Comparison of ENCODE assay signal across 10 cellular contexts in genomic region chr11:125082611-125083311, GRCh38. TPM values are rescaled to one million over a fixed set of nuclear protein-coding genes. Genes with fewer than 3 reads are reported as not detected.
DNase-seq lines count a peak whose midpoint lies in the region; ATAC-seq and TF ChIP-seq lines count a peak whose summit lies in the region.
"Had no signal": no experiment of that assay in that cellular context is flagged by ENCODE, and none has a peak within 500 bp of the region (broad histone marks: within the 10 kb centered on the region; RNA-seq: fewer than 3 reads in every experiment).

No MANE protein-coding gene starts in this region.

- H3K27ac ChIP-seq in cardiac muscle cell = no peak overlapping the region
- H3K27ac ChIP-seq in hepatocyte = peak overlapping the region; percentile 71
- peak overlapping the region; percentile 17 for H3K27ac ChIP-seq in vagina

- no peak for TF ChIP-seq POLR2A in vagina (IDR thresholded peaks at IDR 0.05)

- H3K9me2 ChIP-seq in hepatocyte (replicated peaks; ENCODE audit: insufficient read depth) = no peaks in the 10 kb centered on the region

- H4K20me1 ChIP-seq in hepatocyte (ENCODE audit: insufficient read depth, poor library complexity, severe bottlenecking) = no peaks in the 10 kb centered on the region

- no peaks in the 10 kb centered on the region for H3K79me2 ChIP-seq in hepatocyte

- no peaks in the 10 kb centered on the region for H3K27me3 ChIP-seq in cardiac muscle cell
- no peaks in the 10 kb centered on the region for H3K27me3 ChIP-seq in hepatocyte
- H3K27me3 ChIP-seq in vagina = no peaks in the 10 kb centered on the region

- H2AFZ ChIP-seq in hepatocyte = no peak overlapping the region

- 59% methylated on average over 10 of the region's 10 CpGs for WGBS in hepatocyte (ENCODE audit: low lambda C conversion rate, missing lambda C conversion rate)

- DNase-seq in cardiac muscle cell (ENCODE audit: low read depth in 1 of 2, low spot score in 1 of 2) (peak; percentile 10 to 60), left cardiac atrium (no peak), amniotic epithelial cell (ENCODE audit: low read depth) (peak; percentile 70), hepatocyte (ENCODE audit: low spot score) (peak; percentile 72), vagina (ENCODE audit: extremely low spot score in 2 of 2) (peak; percentile 81 to 95), NCI-H187 treated with DMSO at 0.1 percent for 48 hours (lab: John Stamatoyannopoulos, UW) (no peak), GDM1 (lab: John Stamatoyannopoulos, UW) (no peak)
- DNase-seq: trophoblast cell had no signal

- H3K4me2 ChIP-seq in hepatocyte = no peak overlapping the region

- H3K9me3 ChIP-seq in cardiac muscle cell (ENCODE audit: low read depth) (no peaks in the 10 kb centered on the region), hepatocyte (ENCODE audit: low read depth) (no peaks in the 10 kb centered on the region), vagina (no peaks in the 10 kb centered on the region)

- H3K36me3 ChIP-seq in cardiac muscle cell (no peaks in the 10 kb centered on the region), hepatocyte (replicated peaks; ENCODE audit: insufficient read depth, low read depth) (no peaks in the 10 kb centered on the region), vagina (no peaks in the 10 kb centered on the region)

- intact Hi-C loops in left cardiac atrium (cut with DNase I) = no loop called here
- intact Hi-C loops in vagina (cut with DNase I) = loop anchor here (10.0 kb wide), 1 partner anchor 322 kb away; no protein-coding TSS in a partner anchor

- ATAC-seq in left cardiac atrium (no peak), HG03025 (IDR thresholded peaks at IDR 0.05; ENCODE audit: low FRiP score, unreplicated experiment) (no peak)
- ATAC-seq: activated naive CD4-positive, alpha-beta T cell treated with anti-CD3 and anti-CD28 coated beads, Interleukin-2, amount 50 U/mL, for 72 hours had no signal

- H3K4me1 ChIP-seq in cardiac muscle cell (ENCODE audit: low read depth) (no peaks in the 10 kb centered on the region), hepatocyte (ENCODE audit: insufficient read depth) (no peaks in the 10 kb centered on the region), vagina (peaks cover 20% of the 10 kb centered on the region)

- H3K4me3 ChIP-seq in cardiac muscle cell = no peak overlapping the region
- no peak overlapping the region for H3K4me3 ChIP-seq in hepatocyte
- no peak overlapping the region for H3K4me3 ChIP-seq in vagina

- TF ChIP-seq CTCF in cardiac muscle cell (IDR thresholded peaks at IDR 0.05; ENCODE audit: low read depth, low read length) (no peak), hepatocyte (IDR thresholded peaks at IDR 0.05; ENCODE audit: poor library complexity) (no peak), vagina (IDR thresholded peaks at IDR 0.05) (no peak)

RNA-seq across cellular contexts. Expression of gene SLC37A2, which starts 19.7 kb away (rescaled TPM):
- total RNA-seq in cardiac muscle cell = 0.04 and 1.0 TPM in 2 replicates
- 0.22 and 0.98 TPM in 2 replicates for polyA plus RNA-seq in cardiac muscle cell
- total RNA-seq in left cardiac atrium = 1 to 10 TPM; 6.0 to 8.9 TPM
- total RNA-seq in hepatocyte = 2.1 and 2.8 TPM in 2 replicates
- polyA plus RNA-seq in hepatocyte = 0.22 and 3.9 TPM in 2 replicates
- 22.6 TPM for total RNA-seq in vagina

RNA-seq across cellular contexts. Expression of gene TMEM218, which starts 28.7 kb away (rescaled TPM):
- total RNA-seq in cardiac muscle cell (21.3 and 23.4 TPM in 2 replicates), left cardiac atrium (10 to 100 TPM; 10.9 to 12.8 TPM), hepatocyte (20.6 and 21.1 TPM in 2 replicates), vagina (12.8 TPM)
- polyA plus RNA-seq in cardiac muscle cell (26.8 and 33.8 TPM in 2 replicates), hepatocyte (20.7 and 24.6 TPM in 2 replicates)

Comparison
In these comparisons a context has a peak if more than half of its experiments do, and no peak if none do; other contexts are left out.
1. DNase-seq: peak in cardiac muscle cell (2 of 2), amniotic epithelial cell (single experiment), hepatocyte (single experiment) and vagina (2 of 2); none in left cardiac atrium (single experiment), NCI-H187 treated with DMSO at 0.1 percent for 48 hours (single experiment) and GDM1 (single experiment).